Comparison of ENCODE assay signal across 1 cellular context in the genomic region with DNA sequence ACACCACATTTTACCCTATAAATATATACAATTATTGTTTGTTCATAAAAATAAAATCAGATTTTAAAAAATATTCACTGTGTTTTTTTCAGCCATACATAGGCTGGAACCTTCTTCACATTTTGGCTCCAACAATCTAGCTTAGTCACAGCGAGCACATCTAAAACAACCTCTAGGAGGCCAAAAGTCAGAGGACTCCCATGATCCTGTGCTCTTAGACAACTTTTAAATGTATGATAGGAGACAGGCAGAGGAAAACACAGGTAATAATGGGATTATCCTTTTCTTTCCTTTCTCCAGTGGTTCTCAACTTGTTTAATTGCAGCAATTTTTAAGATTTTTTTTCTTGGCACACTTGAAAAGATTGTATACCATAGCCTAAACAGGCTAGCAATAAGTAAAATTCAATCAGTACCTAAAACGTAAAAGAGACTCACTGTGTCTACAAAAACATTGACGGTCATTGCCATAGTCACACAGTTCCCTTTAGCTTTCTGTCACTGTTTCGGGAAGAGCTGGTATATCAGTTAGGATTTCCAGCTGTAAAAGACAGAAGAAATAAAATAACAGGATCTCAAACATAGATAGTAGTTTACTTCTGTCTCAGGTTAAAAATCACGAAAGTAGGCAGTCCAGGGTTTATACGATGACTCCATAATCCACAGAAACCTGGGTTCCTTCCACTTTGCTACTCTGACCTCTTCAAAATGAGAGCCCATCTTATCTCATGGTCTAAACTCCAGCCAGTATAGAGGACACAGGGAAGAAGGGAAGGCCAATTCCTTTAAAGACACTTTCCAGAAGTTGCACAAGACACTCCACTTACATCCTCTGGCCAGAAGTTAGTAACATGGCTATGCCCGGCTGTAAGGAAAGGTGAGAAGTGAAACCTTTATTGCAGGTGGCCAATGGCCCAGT.
TF ChIP-seq lines count a peak whose summit lies in the region.

No MANE protein-coding gene starts in this region.

TF ChIP-seq in K562, 482 proteins besides CTCF, POLR2A, EP300 and RAD21 (continued from another document):
- TF ChIP-seq, protein P1, sequence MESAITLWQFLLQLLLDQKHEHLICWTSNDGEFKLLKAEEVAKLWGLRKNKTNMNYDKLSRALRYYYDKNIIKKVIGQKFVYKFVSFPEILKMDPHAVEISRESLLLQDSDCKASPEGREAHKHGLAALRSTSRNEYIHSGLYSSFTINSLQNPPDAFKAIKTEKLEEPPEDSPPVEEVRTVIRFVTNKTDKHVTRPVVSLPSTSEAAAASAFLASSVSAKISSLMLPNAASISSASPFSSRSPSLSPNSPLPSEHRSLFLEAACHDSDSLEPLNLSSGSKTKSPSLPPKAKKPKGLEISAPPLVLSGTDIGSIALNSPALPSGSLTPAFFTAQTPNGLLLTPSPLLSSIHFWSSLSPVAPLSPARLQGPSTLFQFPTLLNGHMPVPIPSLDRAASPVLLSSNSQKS (CRISPR knock-in tag; IDR thresholded peaks at IDR 0.05), result no peak
- TF ChIP-seq ZFP1 (CRISPR knock-in tag; IDR thresholded peaks at IDR 0.05), result no peak
